8 cellular contexts compared by ENCODE assay signal in genomic region chr19:2820112-2820702, GRCh38. TPM values are rescaled to one million over a fixed set of nuclear protein-coding genes. Genes with fewer than 3 reads are reported as not detected.
DNase-seq lines count a peak whose midpoint lies in the region; ATAC-seq and TF ChIP-seq lines count a peak whose summit lies in the region.

No MANE protein-coding gene starts in this region.

- peaks cover 8% of the 10 kb centered on the region for H3K4me1 ChIP-seq in CD8-positive, alpha-beta T cell (ENCODE audit: insufficient read depth, low read length)
- H3K4me1 ChIP-seq in PC-3 (ENCODE audit: insufficient read depth, low read length), result no peaks in the 10 kb centered on the region
- peaks cover 5% of the 10 kb centered on the region for H3K4me1 ChIP-seq in effector memory CD4-positive, alpha-beta T cell (ENCODE audit: control insufficient read depth, insufficient read depth, low read length, poor library complexity, severe bottlenecking)

- H3K4me3 Mint-ChIP-seq in CD8-positive, alpha-beta T cell, result peak overlapping the region; percentile 86

- H3K36me3 Mint-ChIP-seq in CD8-positive, alpha-beta T cell, result peaks cover 7% of the 10 kb centered on the region

- H4K20me1 ChIP-seq in PC-3 (ENCODE audit: low read length), result no peaks in the 10 kb centered on the region

- intact Hi-C loops in CD8-positive, alpha-beta T cell (cut with DNase I, micrococcal nuclease), result no loop called here
- intact Hi-C loops in PC-3 (cut with micrococcal nuclease), result no loop called here

- peak; percentile 9 for ATAC-seq in CD8-positive, alpha-beta T cell
- ATAC-seq in GM21737 (IDR thresholded peaks at IDR 0.05; ENCODE audit: unreplicated experiment), result peak; percentile 28
- peak; percentile 8 for ATAC-seq in PC-3

- TF ChIP-seq CTCF in CD8-positive, alpha-beta T cell (IDR thresholded peaks at IDR 0.05), result no peak
- TF ChIP-seq CTCF in PC-3 (conservative IDR thresholded peaks at IDR 0.05; ENCODE audit: low read depth, low read length), result no peak

- POLR2A ChIA-PET in CD8-positive, alpha-beta T cell (lab: Charles Lee), result interaction anchor here (1.2 to 1.3 kb wide), 2 partner anchors 21 to 48 kb away, joined by 3 to 4 read pairs; partner anchors contain the start of gene ZNF555
- POLR2A ChIA-PET in PC-3 (lab: Charles Lee; ENCODE audit: unreplicated experiment), result interaction anchor here (0.6 kb wide), 1 partner anchor 644 kb away, joined by 4 read pairs; no protein-coding TSS in a partner anchor

- H3K27me3 Mint-ChIP-seq in CD8-positive, alpha-beta T cell (ENCODE audit: low read depth), result no peaks in the 10 kb centered on the region

- no peaks in the 10 kb centered on the region for H3K27me3 ChIP-seq in CD8-positive, alpha-beta T cell (ENCODE audit: insufficient read depth, low read length)
- H3K27me3 ChIP-seq in PC-3 (ENCODE audit: low read length), result no peaks in the 10 kb centered on the region
- H3K27me3 ChIP-seq in effector memory CD4-positive, alpha-beta T cell (replicated peaks; ENCODE audit: control insufficient read depth, insufficient read depth, low read length, poor library complexity, severe bottlenecking), result no peaks in the 10 kb centered on the region

- DNase-seq in CD8-positive, alpha-beta T cell, result peak in 1 of 7 experiments; percentile 16
- no peak for DNase-seq in PC-3
- no peak for DNase-seq in effector memory CD4-positive, alpha-beta T cell
- DNase-seq in myocyte (ENCODE audit: low read depth), result peak; percentile 13
- DNase-seq in Ammon's horn (ENCODE audit: low spot score), result no peak
- DNase-seq in HPDE6-E6E7 (ENCODE audit: extremely low spot score), result no peak
- DNase-seq in T1000 (lab: John Stamatoyannopoulos, UW), result no peak

- H3K9me3 ChIP-seq in CD8-positive, alpha-beta T cell (ENCODE audit: low read length), result no peaks in the 10 kb centered on the region
- no peaks in the 10 kb centered on the region for H3K9me3 ChIP-seq in PC-3 (ENCODE audit: low read length)
- no peaks in the 10 kb centered on the region for H3K9me3 ChIP-seq in effector memory CD4-positive, alpha-beta T cell (ENCODE audit: control insufficient read depth, low read length)

- H3K4me1 Mint-ChIP-seq in CD8-positive, alpha-beta T cell (ENCODE audit: low read depth), result peaks cover 10% of the 10 kb centered on the region

- H3K9me2 ChIP-seq in PC-3 (replicated peaks; ENCODE audit: low read length), result no peaks in the 10 kb centered on the region

- H3K36me3 ChIP-seq in CD8-positive, alpha-beta T cell (ENCODE audit: insufficient read depth, low read length), result no peaks in the 10 kb centered on the region
- no peaks in the 10 kb centered on the region for H3K36me3 ChIP-seq in PC-3 (ENCODE audit: low read depth, low read length)
- H3K36me3 ChIP-seq in effector memory CD4-positive, alpha-beta T cell (ENCODE audit: control insufficient read depth, insufficient read depth, low read length), result no peaks in the 10 kb centered on the region

- H3K9ac ChIP-seq in PC-3 (ENCODE audit: low read length), result peak overlapping the region; percentile 58

- peak overlapping the region; percentile 93 for H3K4me2 ChIP-seq in PC-3 (ENCODE audit: low read length)

- H3K27ac ChIP-seq in CD8-positive, alpha-beta T cell (ENCODE audit: low read depth, low read length), result peak overlapping the region; percentile 33
- no peak overlapping the region for H3K27ac ChIP-seq in PC-3 (ENCODE audit: low read length)
- H3K27ac ChIP-seq in effector memory CD4-positive, alpha-beta T cell (ENCODE audit: insufficient read depth, low read length, poor library complexity, severe bottlenecking), result peak overlapping the region; percentile 51

- H3K9me3 Mint-ChIP-seq in CD8-positive, alpha-beta T cell, result no peaks in the 10 kb centered on the region

- H2AFZ ChIP-seq in PC-3 (ENCODE audit: low read length), result peak overlapping the region; percentile 69

- TSS peak; percentile 31 for BruUV-seq in PC-3 (replicated peaks; lab: Mats Ljungman, UMichigan)

- H3K79me2 ChIP-seq in PC-3 (ENCODE audit: low read length), result no peaks in the 10 kb centered on the region

- H3K27ac Mint-ChIP-seq in CD8-positive, alpha-beta T cell, result peak overlapping the region; percentile 22

- H3K4me3 ChIP-seq in CD8-positive, alpha-beta T cell (ENCODE audit: low read depth, low read length), result peak overlapping the region; percentile 72
- H3K4me3 ChIP-seq in PC-3 (ENCODE audit: low read length), result peak overlapping the region; percentile 77
- peak overlapping the region; percentile 68 for H3K4me3 ChIP-seq in effector memory CD4-positive, alpha-beta T cell (ENCODE audit: insufficient read depth, low read depth, low read length, poor library complexity, severe bottlenecking)

- CTCF ChIA-PET in CD8-positive, alpha-beta T cell (lab: Charles Lee), result interaction anchor here (0.6 to 1.8 kb wide), 7 partner anchors 16 to 208 kb away, joined by 3 to 8 read pairs (median 3); partner anchors contain the start of gene ZNF555
- CTCF ChIA-PET in PC-3 (lab: Charles Lee), result no interaction called here

- H3F3A ChIP-seq in PC-3 (ENCODE audit: low read length, unreplicated experiment), result no peaks in the 10 kb centered on the region

RNA-seq across cellular contexts. Expression of gene ZNF554, which starts 0.5 kb away (rescaled TPM):
- 1 to 10 TPM; 2.6 to 2.7 TPM for total RNA-seq in CD8-positive, alpha-beta T cell
- 1.6 and 2.3 TPM in 2 replicates for total RNA-seq in PC-3 (2014; rRNA removed)
- total RNA-seq in myocyte, result 6.5 and 6.8 TPM in 2 replicates
- 3.7 TPM for polyA plus RNA-seq in myocyte (2012)

RNA-seq across cellular contexts. Expression of gene ZNF555, which starts 21.1 kb away (rescaled TPM):
- total RNA-seq in CD8-positive, alpha-beta T cell, result 1 to 10 TPM; 2.6 to 2.8 TPM
- total RNA-seq in PC-3 (2014; rRNA removed) (0.75 and 0.84 TPM in 2 replicates), myocyte (25.2 and 29.1 TPM in 2 replicates)
- 4.5 TPM for polyA plus RNA-seq in myocyte (2012)

RNA-seq across cellular contexts. Expression of gene THOP1, which starts 34.9 kb away (rescaled TPM):
- 10 to 100 TPM; 23.4 to 27.7 TPM for total RNA-seq in CD8-positive, alpha-beta T cell
- 221 and 270 TPM in 2 replicates for total RNA-seq in PC-3 (2014; rRNA removed)
- 102 and 142 TPM in 2 replicates for total RNA-seq in myocyte
- 63.3 TPM for polyA plus RNA-seq in myocyte (2012)

RNA-seq across cellular contexts. Expression of gene SGTA, which starts 37.1 kb away (rescaled TPM):
- total RNA-seq in CD8-positive, alpha-beta T cell, result 10 to 100 TPM; 38.2 to 38.9 TPM
- total RNA-seq in PC-3 (2014; rRNA removed), result 78.6 and 89.6 TPM in 2 replicates
- total RNA-seq in myocyte, result 82.5 and 99.4 TPM in 2 replicates
- 88.8 TPM for polyA plus RNA-seq in myocyte (2012)

RNA-seq across cellular contexts. Expression of gene ZNF556, which starts 46.9 kb away (rescaled TPM):
- not detected for total RNA-seq in CD8-positive, alpha-beta T cell
- total RNA-seq in PC-3 (2014; rRNA removed) (0.04 TPM in 1 of 2 replicates, not detected in the other), myocyte (44.2 and 78.5 TPM in 2 replicates)
- 15.5 TPM for polyA plus RNA-seq in myocyte (2012)
